Comparison of ENCODE assay signal across 14 cellular contexts in genomic region chr4:102299302-102299701, GRCh38. TPM values are rescaled to one million over a fixed set of nuclear protein-coding genes. Genes with fewer than 3 reads are reported as not detected.
DNase-seq lines count a peak whose midpoint lies in the region; ATAC-seq and TF ChIP-seq lines count a peak whose summit lies in the region.
"Had no signal": no experiment of that assay in that cellular context is flagged by ENCODE, and none has a peak within 500 bp of the region (broad histone marks: within the 10 kb centered on the region; RNA-seq: fewer than 3 reads in every experiment).

No MANE protein-coding gene starts in this region.

- no peak for TF ChIP-seq POLR2A in adrenal gland (IDR thresholded peaks at IDR 0.05)

- DNase-seq in lung (ENCODE audit: low spot score): no peak
- no peak for DNase-seq in NCI-H2227 treated with DMSO at 0.1 percent for 48 hours (lab: John Stamatoyannopoulos, UW)
- DNase-seq in hepatic stellate cell (ENCODE audit: low spot score): no peak
- no peak for DNase-seq in SW 1271 (lab: John Stamatoyannopoulos, UW)
- DNase-seq in adrenal gland: no peak
- DNase-seq: activated naive CD8-positive, alpha-beta T cell treated with anti-CD3 and anti-CD28 coated beads for 36 hours; NCI-H187; stimulated activated CD8-positive, alpha-beta memory T cell treated with anti-CD3 and anti-CD28 coated beads, Interleukin-4, amount 100 ng/mL, for 48 hours had no signal

- H3K9me3 ChIP-seq in lung (ENCODE audit: control insufficient read depth in 2 of 2, insufficient read depth in 1 of 2, low read length in 1 of 2) (no peaks in the 10 kb centered on the region), adrenal gland (replicated peaks in 1 of 3) (no peaks in the 10 kb centered on the region)

- H3K4me3 ChIP-seq in lung: no peak overlapping the region
- H3K4me3 ChIP-seq in adrenal gland: no peak overlapping the region

- intact Hi-C loops in adrenal gland (cut with DNase I): no loop called here

- ATAC-seq in GM18858 (IDR thresholded peaks at IDR 0.05; ENCODE audit: unreplicated experiment) (peak; percentile 19), HG02610 (IDR thresholded peaks at IDR 0.05; ENCODE audit: unreplicated experiment) (peak; percentile 21), HG03460 (IDR thresholded peaks at IDR 0.05; ENCODE audit: unreplicated experiment) (peak; percentile 12), lung (ENCODE audit: insufficient read depth, low FRiP score) (peak; percentile 13)

- H3K36me3 ChIP-seq in lung (ENCODE audit: control insufficient read depth in 2 of 2, insufficient read depth in 2 of 2, low read length in 2 of 2): no peaks in the 10 kb centered on the region
- H3K36me3 ChIP-seq in adrenal gland (replicated peaks in 1 of 2): no peaks in the 10 kb centered on the region

- no peaks in the 10 kb centered on the region for H3K27me3 ChIP-seq in lung (ENCODE audit: control insufficient read depth, insufficient read depth)
- no peaks in the 10 kb centered on the region for H3K27me3 ChIP-seq in adrenal gland

- H3K4me1 ChIP-seq in lung (ENCODE audit: control insufficient read depth in 2 of 2, insufficient read depth in 2 of 2, low read length in 2 of 2): peaks cover 0 to 2% of the 10 kb centered on the region in 2 donors
- H3K4me1 ChIP-seq in adrenal gland (replicated peaks in 1 of 2): no peaks in the 10 kb centered on the region
- H3K4me1 ChIP-seq: parathyroid adenoma had no signal

- TF ChIP-seq CTCF in lung (IDR thresholded peaks at IDR 0.05; ENCODE audit: control extremely low read depth, extremely low read depth): no peak
- no peak for TF ChIP-seq CTCF in adrenal gland (IDR thresholded peaks at IDR 0.05)

- H3K27ac ChIP-seq in lung (ENCODE audit: low read depth in 1 of 2, low read length in 1 of 2): no peak overlapping the region
- no peak overlapping the region for H3K27ac ChIP-seq in adrenal gland
- H3K27ac ChIP-seq: parathyroid adenoma, RWPE1, WERI-Rb-1 had no signal

RNA-seq across cellular contexts. Expression of gene SLC39A8, which starts 46.0 kb away (rescaled TPM):
- total RNA-seq in lung (100 to 1,000 TPM; 184 to 285 TPM), adrenal gland (10 to 100 TPM in 2 of 8 donors, 1 to 10 TPM in 6; 5.2 to 19.3 (median 8.5) TPM)
- polyA plus RNA-seq in lung (100 to 1,000 TPM; 179 to 314 TPM), adrenal gland (1 to 10 TPM; 2.0 to 8.8 (median 3.5) TPM)

Comparison
In these comparisons a context has a peak if more than half of its experiments do, and no peak if none do; other contexts are left out.
1. RNA of gene SLC39A8, which starts 46.0 kb away (total RNA-seq): 184 to 285 TPM in lung; 5.2 to 19.3 TPM in adrenal gland; every median in the first group is over 4 times any median in the second.
2. Peak in every context shown above with its lines, with median percentiles within 50 percentile points of each other: ATAC-seq.